2 cellular contexts compared by ENCODE assay signal in genomic region chr19:54189020-54189667, GRCh38.
A peak's percentile ranks its signal among the peaks of the same experiment; 100 is the strongest.
TF ChIP-seq lines count a peak whose summit lies in the region.

TSS of gene MBOAT7 (minus strand) at chr19:54189580. CDS start at chr19:54188508, 1,072 bp downstream.

TF ChIP-seq in GM23338, 12 proteins besides CTCF, POLR2A, EP300 and RAD21:
- TF ChIP-seq, protein P1, sequence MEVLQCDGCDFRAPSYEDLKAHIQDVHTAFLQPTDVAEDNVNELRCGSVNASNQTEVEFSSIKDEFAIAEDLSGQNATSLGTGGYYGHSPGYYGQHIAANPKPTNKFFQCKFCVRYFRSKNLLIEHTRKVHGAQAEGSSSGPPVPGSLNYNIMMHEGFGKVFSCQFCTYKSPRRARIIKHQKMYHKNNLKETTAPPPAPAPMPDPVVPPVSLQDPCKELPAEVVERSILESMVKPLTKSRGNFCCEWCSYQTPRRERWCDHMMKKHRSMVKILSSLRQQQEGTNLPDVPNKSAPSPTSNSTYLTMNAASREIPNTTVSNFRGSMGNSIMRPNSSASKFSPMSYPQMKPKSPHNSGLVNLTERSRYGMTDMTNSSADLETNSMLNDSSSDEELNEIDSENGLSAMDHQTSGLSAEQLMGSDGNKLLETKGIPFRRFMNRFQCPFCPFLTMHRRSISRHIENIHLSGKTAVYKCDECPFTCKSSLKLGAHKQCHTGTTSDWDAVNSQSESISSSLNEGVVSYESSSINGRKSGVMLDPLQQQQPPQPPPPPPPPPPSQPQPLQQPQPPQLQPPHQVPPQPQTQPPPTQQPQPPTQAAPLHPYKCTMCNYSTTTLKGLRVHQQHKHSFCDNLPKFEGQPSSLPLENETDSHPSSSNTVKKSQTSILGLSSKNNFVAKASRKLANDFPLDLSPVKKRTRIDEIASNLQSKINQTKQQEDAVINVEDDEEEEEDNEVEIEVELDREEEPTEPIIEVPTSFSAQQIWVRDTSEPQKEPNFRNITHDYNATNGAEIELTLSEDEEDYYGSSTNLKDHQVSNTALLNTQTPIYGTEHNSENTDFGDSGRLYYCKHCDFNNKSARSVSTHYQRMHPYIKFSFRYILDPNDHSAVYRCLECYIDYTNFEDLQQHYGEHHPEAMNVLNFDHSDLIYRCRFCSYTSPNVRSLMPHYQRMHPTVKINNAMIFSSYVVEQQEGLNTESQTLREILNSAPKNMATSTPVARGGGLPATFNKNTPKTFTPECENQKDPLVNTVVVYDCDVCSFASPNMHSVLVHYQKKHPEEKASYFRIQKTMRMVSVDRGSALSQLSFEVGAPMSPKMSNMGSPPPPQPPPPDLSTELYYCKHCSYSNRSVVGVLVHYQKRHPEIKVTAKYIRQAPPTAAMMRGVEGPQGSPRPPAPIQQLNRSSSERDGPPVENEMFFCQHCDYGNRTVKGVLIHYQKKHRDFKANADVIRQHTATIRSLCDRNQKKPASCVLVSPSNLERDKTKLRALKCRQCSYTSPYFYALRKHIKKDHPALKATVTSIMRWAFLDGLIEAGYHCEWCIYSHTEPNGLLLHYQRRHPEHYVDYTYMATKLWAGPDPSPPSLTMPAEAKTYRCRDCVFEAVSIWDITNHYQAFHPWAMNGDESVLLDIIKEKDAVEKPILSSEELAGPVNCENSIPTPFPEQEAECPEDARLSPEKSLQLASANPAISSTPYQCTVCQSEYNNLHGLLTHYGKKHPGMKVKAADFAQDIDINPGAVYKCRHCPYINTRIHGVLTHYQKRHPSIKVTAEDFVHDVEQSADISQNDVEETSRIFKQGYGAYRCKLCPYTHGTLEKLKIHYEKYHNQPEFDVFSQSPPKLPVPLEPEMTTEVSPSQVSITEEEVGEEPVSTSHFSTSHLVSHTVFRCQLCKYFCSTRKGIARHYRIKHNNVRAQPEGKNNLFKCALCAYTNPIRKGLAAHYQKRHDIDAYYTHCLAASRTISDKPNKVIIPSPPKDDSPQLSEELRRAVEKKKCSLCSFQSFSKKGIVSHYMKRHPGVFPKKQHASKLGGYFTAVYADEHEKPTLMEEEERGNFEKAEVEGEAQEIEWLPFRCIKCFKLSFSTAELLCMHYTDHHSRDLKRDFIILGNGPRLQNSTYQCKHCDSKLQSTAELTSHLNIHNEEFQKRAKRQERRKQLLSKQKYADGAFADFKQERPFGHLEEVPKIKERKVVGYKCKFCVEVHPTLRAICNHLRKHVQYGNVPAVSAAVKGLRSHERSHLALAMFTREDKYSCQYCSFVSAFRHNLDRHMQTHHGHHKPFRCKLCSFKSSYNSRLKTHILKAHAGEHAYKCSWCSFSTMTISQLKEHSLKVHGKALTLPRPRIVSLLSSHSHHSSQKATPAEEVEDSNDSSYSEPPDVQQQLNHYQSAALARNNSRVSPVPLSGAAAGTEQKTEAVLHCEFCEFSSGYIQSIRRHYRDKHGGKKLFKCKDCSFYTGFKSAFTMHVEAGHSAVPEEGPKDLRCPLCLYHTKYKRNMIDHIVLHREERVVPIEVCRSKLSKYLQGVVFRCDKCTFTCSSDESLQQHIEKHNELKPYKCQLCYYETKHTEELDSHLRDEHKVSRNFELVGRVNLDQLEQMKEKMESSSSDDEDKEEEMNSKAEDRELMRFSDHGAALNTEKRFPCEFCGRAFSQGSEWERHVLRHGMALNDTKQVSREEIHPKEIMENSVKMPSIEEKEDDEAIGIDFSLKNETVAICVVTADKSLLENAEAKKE (CRISPR knock-in tag; IDR thresholded peaks at IDR 0.05): no peak
- TF ChIP-seq POLR2AphosphoS5 (IDR thresholded peaks at IDR 0.05; ENCODE audit: low read depth) (peak; percentile 82), ETS1 (IDR thresholded peaks at IDR 0.05) (no peak)
- TF ChIP-seq, protein P2, sequence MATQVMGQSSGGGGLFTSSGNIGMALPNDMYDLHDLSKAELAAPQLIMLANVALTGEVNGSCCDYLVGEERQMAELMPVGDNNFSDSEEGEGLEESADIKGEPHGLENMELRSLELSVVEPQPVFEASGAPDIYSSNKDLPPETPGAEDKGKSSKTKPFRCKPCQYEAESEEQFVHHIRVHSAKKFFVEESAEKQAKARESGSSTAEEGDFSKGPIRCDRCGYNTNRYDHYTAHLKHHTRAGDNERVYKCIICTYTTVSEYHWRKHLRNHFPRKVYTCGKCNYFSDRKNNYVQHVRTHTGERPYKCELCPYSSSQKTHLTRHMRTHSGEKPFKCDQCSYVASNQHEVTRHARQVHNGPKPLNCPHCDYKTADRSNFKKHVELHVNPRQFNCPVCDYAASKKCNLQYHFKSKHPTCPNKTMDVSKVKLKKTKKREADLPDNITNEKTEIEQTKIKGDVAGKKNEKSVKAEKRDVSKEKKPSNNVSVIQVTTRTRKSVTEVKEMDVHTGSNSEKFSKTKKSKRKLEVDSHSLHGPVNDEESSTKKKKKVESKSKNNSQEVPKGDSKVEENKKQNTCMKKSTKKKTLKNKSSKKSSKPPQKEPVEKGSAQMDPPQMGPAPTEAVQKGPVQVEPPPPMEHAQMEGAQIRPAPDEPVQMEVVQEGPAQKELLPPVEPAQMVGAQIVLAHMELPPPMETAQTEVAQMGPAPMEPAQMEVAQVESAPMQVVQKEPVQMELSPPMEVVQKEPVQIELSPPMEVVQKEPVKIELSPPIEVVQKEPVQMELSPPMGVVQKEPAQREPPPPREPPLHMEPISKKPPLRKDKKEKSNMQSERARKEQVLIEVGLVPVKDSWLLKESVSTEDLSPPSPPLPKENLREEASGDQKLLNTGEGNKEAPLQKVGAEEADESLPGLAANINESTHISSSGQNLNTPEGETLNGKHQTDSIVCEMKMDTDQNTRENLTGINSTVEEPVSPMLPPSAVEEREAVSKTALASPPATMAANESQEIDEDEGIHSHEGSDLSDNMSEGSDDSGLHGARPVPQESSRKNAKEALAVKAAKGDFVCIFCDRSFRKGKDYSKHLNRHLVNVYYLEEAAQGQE (IDR thresholded peaks at IDR 0.05; ENCODE audit: unreplicated experiment): no peak

TF ChIP-seq in HepG2, 621 proteins besides CTCF, POLR2A, EP300 and RAD21 (continues in another document):
- TF ChIP-seq SMAD3 (CRISPR knock-in tag; IDR thresholded peaks at IDR 0.05): no peak
- TF ChIP-seq ZNF614 (CRISPR knock-in tag; IDR thresholded peaks at IDR 0.05; ENCODE audit: borderline replicate concordance): no peak
- peak; percentile 45; the same call in 1 of the 2 replicates for TF ChIP-seq ISL2 (CRISPR knock-in tag; IDR thresholded peaks at IDR 0.05)
- TF ChIP-seq ZMAT3 (CRISPR knock-in tag; conservative IDR thresholded peaks at IDR 0.05): 0 out of 2 replicates have a peak, but pooled peaks have one; percentile 8
- no peak for TF ChIP-seq PHF5A (CRISPR knock-in tag; IDR thresholded peaks at IDR 0.05; ENCODE audit: low read depth, unreplicated experiment)
- TF ChIP-seq HNRNPUL1 (IDR thresholded peaks at IDR 0.05; ENCODE audit: low read depth, low read length): no peak
- TF ChIP-seq, protein P3, sequence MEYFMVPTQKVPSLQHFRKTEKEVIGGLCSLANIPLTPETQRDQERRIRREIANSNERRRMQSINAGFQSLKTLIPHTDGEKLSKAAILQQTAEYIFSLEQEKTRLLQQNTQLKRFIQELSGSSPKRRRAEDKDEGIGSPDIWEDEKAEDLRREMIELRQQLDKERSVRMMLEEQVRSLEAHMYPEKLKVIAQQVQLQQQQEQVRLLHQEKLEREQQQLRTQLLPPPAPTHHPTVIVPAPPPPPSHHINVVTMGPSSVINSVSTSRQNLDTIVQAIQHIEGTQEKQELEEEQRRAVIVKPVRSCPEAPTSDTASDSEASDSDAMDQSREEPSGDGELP (IDR thresholded peaks at IDR 0.05; ENCODE audit: borderline replicate concordance, low read depth): peak; percentile 20; the same call in 1 of the 2 replicates
- no peak for TF ChIP-seq GPBP1L1 (CRISPR knock-in tag; IDR thresholded peaks at IDR 0.05)
- TF ChIP-seq ZNF569 (CRISPR knock-in tag; IDR thresholded peaks at IDR 0.05; ENCODE audit: borderline replicate concordance): no peak
- TF ChIP-seq ZNF446 (CRISPR knock-in tag; IDR thresholded peaks at IDR 0.05): 0 out of 2 replicates have a peak, but pooled peaks have one; percentile 37
- TF ChIP-seq ARNT2 (CRISPR knock-in tag; IDR thresholded peaks at IDR 0.05; ENCODE audit: low read depth): peak; percentile 88
- no peak for TF ChIP-seq MLLT10 (CRISPR knock-in tag; IDR thresholded peaks at IDR 0.05)
- TF ChIP-seq ZNF816 (CRISPR knock-in tag; IDR thresholded peaks at IDR 0.05; ENCODE audit: borderline replicate concordance): no peak
- TF ChIP-seq, protein P4, sequence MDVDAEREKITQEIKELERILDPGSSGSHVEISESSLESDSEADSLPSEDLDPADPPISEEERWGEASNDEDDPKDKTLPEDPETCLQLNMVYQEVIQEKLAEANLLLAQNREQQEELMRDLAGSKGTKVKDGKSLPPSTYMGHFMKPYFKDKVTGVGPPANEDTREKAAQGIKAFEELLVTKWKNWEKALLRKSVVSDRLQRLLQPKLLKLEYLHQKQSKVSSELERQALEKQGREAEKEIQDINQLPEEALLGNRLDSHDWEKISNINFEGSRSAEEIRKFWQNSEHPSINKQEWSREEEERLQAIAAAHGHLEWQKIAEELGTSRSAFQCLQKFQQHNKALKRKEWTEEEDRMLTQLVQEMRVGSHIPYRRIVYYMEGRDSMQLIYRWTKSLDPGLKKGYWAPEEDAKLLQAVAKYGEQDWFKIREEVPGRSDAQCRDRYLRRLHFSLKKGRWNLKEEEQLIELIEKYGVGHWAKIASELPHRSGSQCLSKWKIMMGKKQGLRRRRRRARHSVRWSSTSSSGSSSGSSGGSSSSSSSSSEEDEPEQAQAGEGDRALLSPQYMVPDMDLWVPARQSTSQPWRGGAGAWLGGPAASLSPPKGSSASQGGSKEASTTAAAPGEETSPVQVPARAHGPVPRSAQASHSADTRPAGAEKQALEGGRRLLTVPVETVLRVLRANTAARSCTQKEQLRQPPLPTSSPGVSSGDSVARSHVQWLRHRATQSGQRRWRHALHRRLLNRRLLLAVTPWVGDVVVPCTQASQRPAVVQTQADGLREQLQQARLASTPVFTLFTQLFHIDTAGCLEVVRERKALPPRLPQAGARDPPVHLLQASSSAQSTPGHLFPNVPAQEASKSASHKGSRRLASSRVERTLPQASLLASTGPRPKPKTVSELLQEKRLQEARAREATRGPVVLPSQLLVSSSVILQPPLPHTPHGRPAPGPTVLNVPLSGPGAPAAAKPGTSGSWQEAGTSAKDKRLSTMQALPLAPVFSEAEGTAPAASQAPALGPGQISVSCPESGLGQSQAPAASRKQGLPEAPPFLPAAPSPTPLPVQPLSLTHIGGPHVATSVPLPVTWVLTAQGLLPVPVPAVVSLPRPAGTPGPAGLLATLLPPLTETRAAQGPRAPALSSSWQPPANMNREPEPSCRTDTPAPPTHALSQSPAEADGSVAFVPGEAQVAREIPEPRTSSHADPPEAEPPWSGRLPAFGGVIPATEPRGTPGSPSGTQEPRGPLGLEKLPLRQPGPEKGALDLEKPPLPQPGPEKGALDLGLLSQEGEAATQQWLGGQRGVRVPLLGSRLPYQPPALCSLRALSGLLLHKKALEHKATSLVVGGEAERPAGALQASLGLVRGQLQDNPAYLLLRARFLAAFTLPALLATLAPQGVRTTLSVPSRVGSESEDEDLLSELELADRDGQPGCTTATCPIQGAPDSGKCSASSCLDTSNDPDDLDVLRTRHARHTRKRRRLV (CRISPR knock-in tag; IDR thresholded peaks at IDR 0.05): no peak
- no peak for TF ChIP-seq ZBTB40 (IDR thresholded peaks at IDR 0.05)
- TF ChIP-seq ZBTB40 (CRISPR knock-in tag; IDR thresholded peaks at IDR 0.05): 0 out of 2 replicates have a peak, but pooled peaks have one; percentile 18
